15 cellular contexts compared by ENCODE assay signal in genomic region chr17:39774043-39774442, GRCh38. TPM values are rescaled to one million over a fixed set of nuclear protein-coding genes. Genes with fewer than 3 reads are reported as not detected.
DNase-seq lines count a peak whose midpoint lies in the region; ATAC-seq and TF ChIP-seq lines count a peak whose summit lies in the region.
"Had no signal": no experiment of that assay in that cellular context is flagged by ENCODE, and none has a peak within 500 bp of the region (broad histone marks: within the 10 kb centered on the region; RNA-seq: fewer than 3 reads in every experiment).

No MANE protein-coding gene starts in this region.

- peaks cover 74% of the 10 kb centered on the region for H3K36me3 Mint-ChIP-seq in CD4-positive, alpha-beta T cell (ENCODE audit: low read depth)
- peaks cover 92% of the 10 kb centered on the region for H3K36me3 Mint-ChIP-seq in activated T-cell treated with anti-CD3 and anti-CD28 coated beads, Interleukin-2, amount 50 U/mL, for 24 hours (ENCODE audit: low read depth)

- peak overlapping the region; percentile 87 for H3K27ac ChIP-seq in CD4-positive, alpha-beta T cell (ENCODE audit: low read depth, low read length)
- no peak overlapping the region for H3K27ac ChIP-seq in substantia nigra (ENCODE audit: low read depth, low read length, poor library complexity, severe bottlenecking)
- H3K27ac ChIP-seq: ascending aorta had no signal

- peak overlapping the region; percentile 77 for H3K4me3 Mint-ChIP-seq in CD4-positive, alpha-beta T cell
- H3K4me3 Mint-ChIP-seq in activated T-cell treated with anti-CD3 and anti-CD28 coated beads, Interleukin-2, amount 50 U/mL, for 24 hours = peak overlapping the region; percentile 67
- H3K4me3 Mint-ChIP-seq: nephron progenitor cell had no signal

- H3K27me3 ChIP-seq in CD4-positive, alpha-beta T cell (ENCODE audit: control insufficient read depth, insufficient read depth, low read length) = no peaks in the 10 kb centered on the region
- H3K27me3 ChIP-seq: ascending aorta had no signal

- intact Hi-C loops in CD4-positive, alpha-beta T cell (cut with DNase I, micrococcal nuclease) = loop anchor here (5.0 to 10.0 kb wide), 2 partner anchors 43 to 151 kb away; partner anchors contain the start of genes LRRC3C (in 1 of the 2) and ORMDL3 (in 1 of the 2)

- no peaks in the 10 kb centered on the region for H3K9me3 ChIP-seq in CD4-positive, alpha-beta T cell (ENCODE audit: control insufficient read depth, low read length)
- H3K9me3 ChIP-seq: ascending aorta had no signal

- H3K4me3 ChIP-seq in GM12875 (ENCODE audit: low read depth, low read length) = peak overlapping the region; percentile 49
- H3K4me3 ChIP-seq: ascending aorta had no signal

- no peaks in the 10 kb centered on the region for H3K27me3 Mint-ChIP-seq in CD4-positive, alpha-beta T cell
- H3K27me3 Mint-ChIP-seq in activated T-cell treated with anti-CD3 and anti-CD28 coated beads, Interleukin-2, amount 50 U/mL, for 24 hours = no peaks in the 10 kb centered on the region

- H3K27ac Mint-ChIP-seq in CD4-positive, alpha-beta T cell = peak overlapping the region; percentile 84
- H3K27ac Mint-ChIP-seq in activated T-cell treated with anti-CD3 and anti-CD28 coated beads, Interleukin-2, amount 50 U/mL, for 24 hours = peak overlapping the region; percentile 95
- H3K27ac Mint-ChIP-seq: nephron progenitor cell had no signal

- CTCF ChIA-PET in CD4-positive, alpha-beta T cell (lab: Charles Lee) = interaction anchor here (0.7 to 5.3 kb wide), 2 partner anchors 19 to 85 kb away, joined by 4 to 34 read pairs; no protein-coding TSS in a partner anchor

- ATAC-seq in CD4-positive, alpha-beta T cell (ENCODE audit: poor library complexity) = no peak
- ATAC-seq in HG03354 (IDR thresholded peaks at IDR 0.05; ENCODE audit: poor library complexity, severe bottlenecking, unreplicated experiment) (no peak), HG02840 (IDR thresholded peaks at IDR 0.05; ENCODE audit: low FRiP score, unreplicated experiment) (no peak)
- ATAC-seq: Panc1, right cardiac atrium had no signal

- no peak for DNase-seq in CD4-positive, alpha-beta T cell
- DNase-seq in activated T-cell treated with anti-CD3 and anti-CD28 coated beads, Interleukin-2, amount 50 U/mL, for 24 hours = no peak
- peak; percentile 81 for DNase-seq in islet precursor cell
- no peak for DNase-seq in RKO (ENCODE audit: low spot score)
- DNase-seq in substantia nigra (lab: John Stamatoyannopoulos, UW) = no peak
- DNase-seq: kidney glomerular epithelial cell, NCI-H2227 treated with DMSO at 0.1 percent for 48 hours, nephron progenitor cell, right cardiac atrium had no signal

- TF ChIP-seq CTCF in CD4-positive, alpha-beta T cell (IDR thresholded peaks at IDR 0.05) = no peak
- no peak for TF ChIP-seq CTCF in GM12875 (IDR thresholded peaks at IDR 0.05; ENCODE audit: borderline replicate concordance, insufficient read depth, low read depth, low read length)

- peaks cover 97% of the 10 kb centered on the region for H3K4me1 Mint-ChIP-seq in CD4-positive, alpha-beta T cell (ENCODE audit: low read depth)
- H3K4me1 Mint-ChIP-seq in activated T-cell treated with anti-CD3 and anti-CD28 coated beads, Interleukin-2, amount 50 U/mL, for 24 hours (ENCODE audit: low read depth) = peaks cover 96% of the 10 kb centered on the region

- H3K9me3 Mint-ChIP-seq in CD4-positive, alpha-beta T cell = no peaks in the 10 kb centered on the region
- no peaks in the 10 kb centered on the region for H3K9me3 Mint-ChIP-seq in activated T-cell treated with anti-CD3 and anti-CD28 coated beads, Interleukin-2, amount 50 U/mL, for 24 hours
- H3K9me3 Mint-ChIP-seq: nephron progenitor cell had no signal

- POLR2A ChIA-PET in CD4-positive, alpha-beta T cell (lab: Charles Lee) = interaction anchor here (4.3 kb wide), 1 partner anchor 19 kb away, joined by 32 read pairs; no protein-coding TSS in a partner anchor

RNA-seq across cellular contexts. Expression of gene GRB7, which starts 36.3 kb away (rescaled TPM):
- not detected for total RNA-seq in CD4-positive, alpha-beta T cell
- total RNA-seq: H4 had no signal

RNA-seq across cellular contexts. Expression of gene MIEN1, which starts 43.7 kb away (rescaled TPM):
- total RNA-seq in CD4-positive, alpha-beta T cell = 10 to 100 TPM; 31.5 to 32.3 TPM
